Comparison of ENCODE assay signal across 25 cellular contexts in the genomic region with DNA sequence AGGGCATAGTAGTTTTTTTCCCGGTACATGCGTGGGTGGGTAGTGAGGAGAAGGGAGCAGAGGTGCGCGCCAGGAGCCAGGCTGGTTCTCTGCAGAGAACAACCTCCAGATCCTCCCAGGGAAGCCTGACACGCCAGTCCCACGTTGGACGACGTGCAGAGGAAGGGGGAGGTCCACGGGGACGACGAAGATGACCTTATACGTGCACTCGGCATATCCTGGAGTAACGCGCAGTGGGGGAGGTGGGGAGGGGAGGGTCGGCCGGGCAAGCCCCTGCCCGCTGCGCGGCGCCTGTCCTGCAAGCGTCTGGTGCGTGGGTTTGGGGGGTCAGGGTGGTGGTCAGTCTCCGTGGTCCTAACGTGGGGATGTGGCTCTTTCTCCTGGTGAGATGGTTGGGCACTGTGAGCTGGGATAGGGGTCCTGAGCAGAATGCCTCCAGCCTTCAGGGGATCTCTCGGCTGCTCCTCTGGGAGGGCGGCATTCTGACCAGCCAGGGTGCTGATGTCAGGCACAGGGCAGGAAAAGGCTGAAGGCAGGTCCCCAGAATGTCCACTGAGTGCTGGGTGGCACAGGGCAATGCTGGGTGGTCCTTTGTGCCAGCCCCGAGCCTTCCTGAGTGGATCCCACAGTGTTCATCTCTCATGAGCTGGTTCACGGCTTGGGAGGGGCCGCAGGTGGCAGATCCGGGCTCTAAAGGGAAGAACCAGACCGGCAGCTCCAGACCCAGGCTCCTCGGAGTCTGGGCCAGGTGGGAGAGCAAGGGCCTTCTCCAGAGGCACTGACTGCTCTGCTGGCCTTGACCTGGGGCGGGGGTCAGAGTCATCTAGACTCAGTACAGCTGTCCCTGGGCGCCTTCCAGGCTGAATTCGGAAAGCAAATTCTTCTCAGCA. TPM values are rescaled to one million over a fixed set of nuclear protein-coding genes. Genes with fewer than 3 reads are reported as not detected.
DNase-seq lines count a peak whose midpoint lies in the region; ATAC-seq and TF ChIP-seq lines count a peak whose summit lies in the region.
"Had no signal": no experiment of that assay in that cellular context is flagged by ENCODE, and none has a peak within 500 bp of the region (broad histone marks: within the 10 kb centered on the region; RNA-seq: fewer than 3 reads in every experiment).

No MANE protein-coding gene starts in this region.

- H3K27ac ChIP-seq in RWPE2 (ENCODE audit: poor library complexity, severe bottlenecking) (no peak overlapping the region), left lung (no peak overlapping the region), tibial artery (no peak overlapping the region), prostate gland (no peak overlapping the region)
- H3K27ac ChIP-seq: adrenal gland, cardiac muscle cell, heart left ventricle, KMS-11, tibial nerve had no signal

- intact Hi-C loops in left lung (cut with DNase I) (no loop called here), tibial artery (cut with DNase I; ENCODE audit: low total_unique reads) (no loop called here), prostate gland (cut with DNase I) (no loop called here)

- no peak overlapping the region for H3K4me3 Mint-ChIP-seq in activated naive CD4-positive, alpha-beta T cell treated with anti-CD3 and anti-CD28 coated beads, Interleukin-2, amount 10 ng/mL, durations not matched to agents 7 days and 5 days
- H3K4me3 Mint-ChIP-seq: activated T-cell treated with anti-CD3 and anti-CD28 coated beads, Interleukin-2, amount 50 U/mL, for 4 hours; nephron progenitor cell; stimulated activated memory B cell treated with anti-CD40 and anti-IgM and Interleukin-4, amounts not matched to agents 10 μg/mL and 1 μg/mL and 100 μg/mL, for 72 hours; T-cell had no signal

- H3K4me3 ChIP-seq in RWPE2 (ENCODE audit: severe bottlenecking) (no peak overlapping the region), left lung (no peak overlapping the region), tibial artery (no peak overlapping the region), prostate gland (no peak overlapping the region)
- H3K4me3 ChIP-seq: adrenal gland, cardiac muscle cell, heart left ventricle, tibial nerve had no signal

- no peaks in the 10 kb centered on the region for H3K9me3 ChIP-seq in RWPE2 (ENCODE audit: severe bottlenecking)
- no peaks in the 10 kb centered on the region for H3K9me3 ChIP-seq in left lung
- H3K9me3 ChIP-seq in tibial artery: no peaks in the 10 kb centered on the region
- H3K9me3 ChIP-seq in prostate gland: no peaks in the 10 kb centered on the region
- H3K9me3 ChIP-seq: adrenal gland, heart left ventricle, tibial nerve had no signal

- DNase-seq in activated naive CD4-positive, alpha-beta T cell treated with anti-CD3 and anti-CD28 coated beads, Interleukin-2, amount 10 ng/mL, durations not matched to agents 7 days and 5 days: peak; percentile 17
- no peak for DNase-seq in activated naive CD4-positive, alpha-beta T cell (lab: John Stamatoyannopoulos, UW)
- DNase-seq in RWPE2 (ENCODE audit: low spot score) (peak; percentile 66), left lung (peak; percentile 23 to 65), tibial artery (peak; percentile 13 to 48), prostate gland (ENCODE audit: low spot score) (no peak)
- DNase-seq in activated T-cell treated with anti-CD3 and anti-CD28 coated beads, Interleukin-2, amount 50 U/mL, for 48 hours: no peak
- DNase-seq: activated CD4-positive, alpha-beta T cell treated with anti-CD3 and anti-CD28 coated beads, Interleukin-2, amount 50 U/mL, for 48 hours; activated T-cell treated with anti-CD3 and anti-CD28 coated beads, Interleukin-2, amount 50 U/mL, for 4 hours; effector CD4-positive, alpha-beta T cell; mesendoderm; NCI-H1048; NCI-H2029; NCI-H510A had no signal

- no peaks in the 10 kb centered on the region for H3K36me3 ChIP-seq in RWPE2 (ENCODE audit: low read depth)
- H3K36me3 ChIP-seq in left lung: no peaks in the 10 kb centered on the region
- no peaks in the 10 kb centered on the region for H3K36me3 ChIP-seq in tibial artery
- no peaks in the 10 kb centered on the region for H3K36me3 ChIP-seq in prostate gland
- H3K36me3 ChIP-seq: adrenal gland, cardiac muscle cell, heart left ventricle, tibial nerve had no signal

- no peak overlapping the region for H3K27ac Mint-ChIP-seq in activated naive CD4-positive, alpha-beta T cell treated with anti-CD3 and anti-CD28 coated beads, Interleukin-2, amount 10 ng/mL, durations not matched to agents 7 days and 5 days
- H3K27ac Mint-ChIP-seq: nephron progenitor cell; stimulated activated memory B cell treated with anti-CD40 and anti-IgM and Interleukin-4, amounts not matched to agents 10 μg/mL and 1 μg/mL and 100 μg/mL, for 72 hours; T-cell had no signal

- no peaks in the 10 kb centered on the region for H3K4me1 Mint-ChIP-seq in activated naive CD4-positive, alpha-beta T cell treated with anti-CD3 and anti-CD28 coated beads, Interleukin-2, amount 10 ng/mL, durations not matched to agents 7 days and 5 days

- peaks cover 10% of the 10 kb centered on the region for H3K27me3 Mint-ChIP-seq in activated naive CD4-positive, alpha-beta T cell treated with anti-CD3 and anti-CD28 coated beads, Interleukin-2, amount 10 ng/mL, durations not matched to agents 7 days and 5 days

- no peaks in the 10 kb centered on the region for H3K36me3 Mint-ChIP-seq in activated naive CD4-positive, alpha-beta T cell treated with anti-CD3 and anti-CD28 coated beads, Interleukin-2, amount 10 ng/mL, durations not matched to agents 7 days and 5 days
- H3K36me3 Mint-ChIP-seq: stimulated activated memory B cell treated with anti-CD40 and anti-IgM and Interleukin-4, amounts not matched to agents 10 μg/mL and 1 μg/mL and 100 μg/mL, for 72 hours; T-cell had no signal

- TF ChIP-seq POLR2A in prostate gland (IDR thresholded peaks at IDR 0.05): no peak

- ATAC-seq in RWPE2 (ENCODE audit: low read depth): no peak
- ATAC-seq in left lung: no peak
- no peak for ATAC-seq in HG03354 (IDR thresholded peaks at IDR 0.05; ENCODE audit: poor library complexity, severe bottlenecking, unreplicated experiment)
- ATAC-seq: activated T-cell treated with anti-CD3 and anti-CD28 coated beads, Interleukin-2, amount 50 U/mL, for 4 hours; heart left ventricle; stimulated activated memory B cell treated with anti-CD40 and anti-IgM and Interleukin-4, amounts not matched to agents 10 μg/mL and 1 μg/mL and 100 μg/mL, for 72 hours; T-cell had no signal

- no peaks in the 10 kb centered on the region for H3K4me1 ChIP-seq in RWPE2 (ENCODE audit: insufficient read depth, poor library complexity, severe bottlenecking)
- no peaks in the 10 kb centered on the region for H3K4me1 ChIP-seq in left lung
- H3K4me1 ChIP-seq in tibial artery: no peaks in the 10 kb centered on the region
- no peaks in the 10 kb centered on the region for H3K4me1 ChIP-seq in prostate gland (replicated peaks)
- H3K4me1 ChIP-seq: adrenal gland, tibial nerve had no signal

- no peaks in the 10 kb centered on the region for H3K9me3 Mint-ChIP-seq in activated naive CD4-positive, alpha-beta T cell treated with anti-CD3 and anti-CD28 coated beads, Interleukin-2, amount 10 ng/mL, durations not matched to agents 7 days and 5 days
- H3K9me3 Mint-ChIP-seq: activated T-cell treated with anti-CD3 and anti-CD28 coated beads, Interleukin-2, amount 50 U/mL, for 4 hours; nephron progenitor cell; stimulated activated memory B cell treated with anti-CD40 and anti-IgM and Interleukin-4, amounts not matched to agents 10 μg/mL and 1 μg/mL and 100 μg/mL, for 72 hours; T-cell had no signal

- H3K27me3 ChIP-seq in RWPE2 (ENCODE audit: insufficient read depth, poor library complexity, severe bottlenecking): peaks cover 17% of the 10 kb centered on the region
- H3K27me3 ChIP-seq in left lung: no peaks in the 10 kb centered on the region
- H3K27me3 ChIP-seq in tibial artery: peaks cover 0 to 10% of the 10 kb centered on the region in 2 donors
- no peaks in the 10 kb centered on the region for H3K27me3 ChIP-seq in prostate gland (replicated peaks; ENCODE audit: insufficient read depth)
- H3K27me3 ChIP-seq: adrenal gland, cardiac muscle cell, heart left ventricle, tibial nerve had no signal

- WGBS in prostate gland: 76% methylated on average over 36 of the region's 36 CpGs

- no peak for TF ChIP-seq CTCF in RWPE2 (IDR thresholded peaks at IDR 0.05; ENCODE audit: poor library complexity, severe bottlenecking)
- no peak for TF ChIP-seq CTCF in left lung (IDR thresholded peaks at IDR 0.05)
- TF ChIP-seq CTCF in tibial artery (IDR thresholded peaks at IDR 0.05): no peak
- TF ChIP-seq CTCF in prostate gland (IDR thresholded peaks at IDR 0.05): no peak

- CTCF ChIA-PET in activated naive CD4-positive, alpha-beta T cell treated with anti-CD3 and anti-CD28 coated beads, Interleukin-2, amount 10 ng/mL, durations not matched to agents 7 days and 5 days (lab: Charles Lee): no interaction called here

RNA-seq across cellular contexts. Expression of a gene that starts 10.5 kb away (rescaled TPM):
- 100 to 1,000 TPM in 1 of 2 donors, 10 to 100 TPM in 1; 88.8 to 104 TPM for total RNA-seq in left lung
- total RNA-seq in prostate gland: 100 to 1,000 TPM in 1 of 2 donors, 10 to 100 TPM in 1; 32.2 to 412 TPM
- total RNA-seq: cardiac muscle cell, fibroblast of lung, renal cortical epithelial cell, tibial nerve had no signal

RNA-seq across cellular contexts. Expression of a gene that starts 47.6 kb away (rescaled TPM):
- total RNA-seq in left lung (10 to 100 TPM; 21.7 to 24.1 TPM), prostate gland (10 to 100 TPM in 1 of 2 donors, 1 to 10 TPM in 1; 2.9 to 20.6 TPM)

Comparison
In these comparisons a context has a peak if more than half of its experiments do, and no peak if none do; other contexts are left out.
1. DNase-seq: peak in activated naive CD4-positive, alpha-beta T cell treated with anti-CD3 and anti-CD28 coated beads, Interleukin-2, amount 10 ng/mL, durations not matched to agents 7 days and 5 days (single experiment), RWPE2 (single experiment), left lung (2 of 2) and tibial artery (2 of 2); none in activated naive CD4-positive, alpha-beta T cell (0 of 4), prostate gland (single experiment) and activated T-cell treated with anti-CD3 and anti-CD28 coated beads, Interleukin-2, amount 50 U/mL, for 48 hours (0 of 2).